17 cellular contexts compared by ENCODE assay signal in the genomic region with DNA sequence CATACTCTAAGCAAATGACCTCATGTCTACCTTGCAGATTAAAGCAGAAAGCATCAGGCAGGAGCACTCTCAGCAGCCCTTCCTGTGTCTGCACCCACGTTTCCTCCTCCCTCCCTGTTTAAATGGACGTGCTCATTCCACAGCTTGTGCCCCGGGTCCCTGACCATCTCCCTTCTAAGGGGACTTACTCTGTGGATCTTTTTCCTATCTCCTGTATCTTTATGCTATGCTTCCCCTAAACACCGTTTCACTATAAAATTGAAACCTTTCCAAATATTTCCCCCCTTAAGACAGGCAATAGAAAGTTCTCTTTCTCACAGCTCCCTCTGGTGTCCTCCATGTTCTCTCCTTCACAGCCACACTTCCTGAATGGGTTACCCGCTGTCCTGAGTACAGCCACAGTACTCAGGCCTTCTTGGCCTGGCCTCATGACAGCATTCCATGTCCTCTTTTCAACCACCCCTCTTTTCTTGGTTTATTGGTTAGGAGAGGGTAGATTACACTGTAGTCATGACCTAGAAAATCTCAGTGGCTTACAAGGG. TPM values are rescaled to one million over a fixed set of nuclear protein-coding genes. Genes with fewer than 3 reads are reported as not detected.
DNase-seq lines count a peak whose midpoint lies in the region; ATAC-seq and TF ChIP-seq lines count a peak whose summit lies in the region.
"Had no signal": no experiment of that assay in that cellular context is flagged by ENCODE, and none has a peak within 500 bp of the region (broad histone marks: within the 10 kb centered on the region; RNA-seq: fewer than 3 reads in every experiment).

No MANE protein-coding gene starts in this region.

- peaks cover 0 to 2% (median 0%) of the 10 kb centered on the region in 5 donors for H3K9me3 Mint-ChIP-seq in CD8-positive, alpha-beta memory T cell
- no peaks in the 10 kb centered on the region for H3K9me3 Mint-ChIP-seq in activated CD8-positive, alpha-beta T cell treated with anti-CD3 and anti-CD28 coated beads for 36 hours
- no peaks in the 10 kb centered on the region for H3K9me3 Mint-ChIP-seq in naive B cell

- peaks cover 42 to 57% (median 51%) of the 10 kb centered on the region in 3 donors for H3K4me1 Mint-ChIP-seq in CD8-positive, alpha-beta memory T cell
- peaks cover 40% of the 10 kb centered on the region for H3K4me1 Mint-ChIP-seq in activated CD8-positive, alpha-beta T cell treated with anti-CD3 and anti-CD28 coated beads for 36 hours (ENCODE audit: low read depth)
- peaks cover 34 to 52% (median 44%) of the 10 kb centered on the region in 3 donors for H3K4me1 Mint-ChIP-seq in naive B cell

- peak in 2 of 5 donors; percentile 7 to 18 for DNase-seq in CD8-positive, alpha-beta memory T cell
- DNase-seq in GM20000 (ENCODE audit: low spot score) (peak; percentile 20), naive B cell (no peak), GDM1 (lab: John Stamatoyannopoulos, UW) (no peak)
- DNase-seq in activated CD8-positive, alpha-beta T cell treated with anti-CD3 and anti-CD28 coated beads for 36 hours, result no peak
- DNase-seq in stimulated activated CD4-positive, alpha-beta T cell treated with anti-CD3 and anti-CD28 coated beads, Interleukin-12 subunit alpha, Interleukin-12 subunit beta, amount 100 ng/mL, for 4 hours, result no peak
- DNase-seq: activated CD4-positive, alpha-beta T cell treated with anti-CD3 and anti-CD28 coated beads for 48 hours; colonic mucosa; GF-D8; heart right ventricle; left cardiac atrium; NCI-H2029; NCI-H69; stimulated activated CD4-positive, alpha-beta T cell treated with anti-CD3 and anti-CD28 coated beads, Interleukin-2, amount 100 ng/mL, for 48 hours had no signal

- no peak for TF ChIP-seq CTCF in GM20000 (IDR thresholded peaks at IDR 0.05; ENCODE audit: extremely low read depth, missing control alignments)
- no peak for TF ChIP-seq CTCF in activated CD8-positive, alpha-beta T cell treated with anti-CD3 and anti-CD28 coated beads for 36 hours (IDR thresholded peaks at IDR 0.05)

- H3K27ac ChIP-seq in CD8-positive, alpha-beta memory T cell (ENCODE audit: low read depth, low read length), result no peak overlapping the region
- H3K27ac ChIP-seq: colonic mucosa, heart right ventricle, HL-60, RWPE1 had no signal

- H3K4me3 Mint-ChIP-seq in CD8-positive, alpha-beta memory T cell, result peak overlapping the region; percentile 14 to 88 (median 75)
- peak overlapping the region; percentile 10 for H3K4me3 Mint-ChIP-seq in activated CD8-positive, alpha-beta T cell treated with anti-CD3 and anti-CD28 coated beads for 36 hours
- H3K4me3 Mint-ChIP-seq in naive B cell, result peak overlapping the region in 6 of 8 donors; percentile 37 to 86 (median 73)

- CTCF ChIA-PET in CD8-positive, alpha-beta memory T cell (lab: Charles Lee), result interaction anchor here (0.7 to 1.3 kb wide), 3 partner anchors 73 to 429 kb away, joined by 3 to 4 read pairs (median 3); no protein-coding TSS in a partner anchor
- CTCF ChIA-PET in activated CD8-positive, alpha-beta T cell treated with anti-CD3 and anti-CD28 coated beads for 36 hours (lab: Charles Lee), result interaction anchor here (1.0 to 3.7 kb wide), 4 partner anchors 72 to 356 kb away, joined by 3 to 12 read pairs (median 4); no protein-coding TSS in a partner anchor

- intact Hi-C loops in activated CD8-positive, alpha-beta T cell treated with anti-CD3 and anti-CD28 coated beads for 36 hours (cut with micrococcal nuclease), result no loop called here

- no peaks in the 10 kb centered on the region for H3K36me3 ChIP-seq in CD8-positive, alpha-beta memory T cell (ENCODE audit: insufficient read depth, low read length)
- H3K36me3 ChIP-seq: colonic mucosa had no signal

- H3K9me3 ChIP-seq in CD8-positive, alpha-beta memory T cell (ENCODE audit: low read length), result no peaks in the 10 kb centered on the region
- H3K9me3 ChIP-seq: colonic mucosa, heart right ventricle had no signal

- H3K4me1 ChIP-seq in CD8-positive, alpha-beta memory T cell (ENCODE audit: insufficient read depth, low read length), result peaks cover 55% of the 10 kb centered on the region
- H3K4me1 ChIP-seq: colonic mucosa had no signal

- H3K4me3 ChIP-seq in CD8-positive, alpha-beta memory T cell (ENCODE audit: low read length), result peak overlapping the region; percentile 10
- H3K4me3 ChIP-seq: colonic mucosa, heart right ventricle had no signal

- H3K27me3 ChIP-seq in CD8-positive, alpha-beta memory T cell (ENCODE audit: insufficient read depth, low read length, poor library complexity, severe bottlenecking), result no peaks in the 10 kb centered on the region
- H3K27me3 ChIP-seq: colonic mucosa, heart right ventricle had no signal

- POLR2A ChIA-PET in CD8-positive, alpha-beta memory T cell (lab: Charles Lee), result no interaction called here
- POLR2A ChIA-PET in activated CD8-positive, alpha-beta T cell treated with anti-CD3 and anti-CD28 coated beads for 36 hours (lab: Charles Lee), result no interaction called here

- H3K27ac Mint-ChIP-seq in CD8-positive, alpha-beta memory T cell, result peak overlapping the region; percentile 35 to 97 (median 76)
- H3K27ac Mint-ChIP-seq in activated CD8-positive, alpha-beta T cell treated with anti-CD3 and anti-CD28 coated beads for 36 hours, result peak overlapping the region; percentile 79
- H3K27ac Mint-ChIP-seq in naive B cell, result peak overlapping the region in 5 of 6 donors; percentile 17 to 92 (median 49)

- peaks cover 0 to 8% (median under 1%) of the 10 kb centered on the region in 3 donors for H3K36me3 Mint-ChIP-seq in CD8-positive, alpha-beta memory T cell
- no peaks in the 10 kb centered on the region for H3K36me3 Mint-ChIP-seq in activated CD8-positive, alpha-beta T cell treated with anti-CD3 and anti-CD28 coated beads for 36 hours (ENCODE audit: low read depth)
- H3K36me3 Mint-ChIP-seq in naive B cell, result peaks cover 0 to 5% of the 10 kb centered on the region in 2 donors

- peak; percentile 12 for ATAC-seq in activated CD8-positive, alpha-beta T cell treated with anti-CD3 and anti-CD28 coated beads for 36 hours
- ATAC-seq in naive B cell (ENCODE audit: low read depth in 2 of 2) (no peak), HG03460 (IDR thresholded peaks at IDR 0.05; ENCODE audit: unreplicated experiment) (no peak)
- ATAC-seq: heart right ventricle, left cardiac atrium had no signal

- H3K27me3 Mint-ChIP-seq in CD8-positive, alpha-beta memory T cell, result peaks cover 0 to 2% of the 10 kb centered on the region in 2 donors
- H3K27me3 Mint-ChIP-seq in activated CD8-positive, alpha-beta T cell treated with anti-CD3 and anti-CD28 coated beads for 36 hours, result no peaks in the 10 kb centered on the region
- H3K27me3 Mint-ChIP-seq in naive B cell, result peaks cover 0 to 5% (median 0%) of the 10 kb centered on the region in 3 donors

RNA-seq across cellular contexts. Expression of a gene that starts 41.1 kb away (rescaled TPM):
- total RNA-seq in CD8-positive, alpha-beta memory T cell, result 10 to 100 TPM; 32.3 to 33.5 TPM
- polyA plus RNA-seq in CD8-positive, alpha-beta memory T cell, result 22.9 TPM
- 10 to 100 TPM; 16.7 to 17.2 TPM for total RNA-seq in activated CD8-positive, alpha-beta T cell treated with anti-CD3 and anti-CD28 coated beads for 36 hours
- polyA plus RNA-seq in naive B cell (ENCODE audit: low read depth in 6 of 6), result 10 to 100 TPM; 24.8 to 43.0 (median 34.8) TPM

Comparison
In these comparisons a context has a peak if more than half of its experiments do, and no peak if none do; other contexts are left out.
1. H3K4me3 Mint-ChIP-seq: peak in every context shown above with its lines; median percentile 75 in CD8-positive, alpha-beta memory T cell; 73 in naive B cell; 10 in activated CD8-positive, alpha-beta T cell treated with anti-CD3 and anti-CD28 coated beads for 36 hours.